10 cellular contexts compared by ENCODE assay signal in the genomic region with DNA sequence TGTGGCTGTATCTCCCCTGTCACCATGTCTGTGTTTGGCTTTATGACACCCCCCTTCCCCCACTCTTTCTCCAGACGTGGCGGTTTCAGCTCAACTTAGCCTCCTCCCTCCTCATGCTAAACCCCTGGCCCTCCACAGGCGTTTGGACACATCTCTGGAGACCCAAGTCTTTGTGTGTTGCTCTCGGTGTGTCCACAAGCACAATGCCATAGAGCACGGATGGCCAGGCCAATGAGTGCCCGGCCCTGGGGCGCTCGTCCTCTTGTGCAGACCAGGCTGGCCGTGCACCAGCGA. TPM values are rescaled to one million over a fixed set of nuclear protein-coding genes. Genes with fewer than 3 reads are reported as not detected.
DNase-seq lines count a peak whose midpoint lies in the region; TF ChIP-seq lines count a peak whose summit lies in the region.
"Had no signal": no experiment of that assay in that cellular context is flagged by ENCODE, and none has a peak within 500 bp of the region (broad histone marks: within the 10 kb centered on the region; RNA-seq: fewer than 3 reads in every experiment).

No MANE protein-coding gene starts in this region.

- DNase-seq in T-helper 1 cell (no peak), choroid plexus epithelial cell (ENCODE audit: low read depth) (no peak), mesenchymal stem cell (peak; percentile 41), SKM-1 (lab: John Stamatoyannopoulos, UW; ENCODE audit: unreplicated experiment) (no peak), NCI-H187 (lab: John Stamatoyannopoulos, UW) (no peak), OCI-LY7 (ENCODE audit: low spot score) (no peak)
- DNase-seq: ACHN, PC-3 had no signal

- no peaks in the 10 kb centered on the region for H3K36me3 ChIP-seq in mesenchymal stem cell (ENCODE audit: control insufficient read depth in 1 of 2, insufficient read depth in 2 of 2, low read depth in 1 of 2, low read length in 2 of 2)
- no peaks in the 10 kb centered on the region for H3K36me3 ChIP-seq in OCI-LY7 (ENCODE audit: insufficient read depth, low read length)

- H2AFZ ChIP-seq in mesenchymal stem cell (ENCODE audit: low read depth, low read length) = no peak overlapping the region
- no peak overlapping the region for H2AFZ ChIP-seq in OCI-LY7 (ENCODE audit: low read length)

- no peak overlapping the region for H2BK120ac ChIP-seq in mesenchymal stem cell (ENCODE audit: low read depth, low read length)

- 19% methylated on average over 10 of the region's 10 CpGs for WGBS in mesenchymal stem cell

- no peak overlapping the region for H3K4ac ChIP-seq in mesenchymal stem cell (ENCODE audit: low read depth in 1 of 2, low read length in 2 of 2)

- peaks cover 11% of the 10 kb centered on the region for H3K27me3 Mint-ChIP-seq in T-helper 1 cell treated with Interleukin-12 subunit alpha and Interleukin-12 subunit beta and Interleukin-4 antibody, amounts not matched to agents 30 μg/mL and 1 μg/mL, for 36 hours (ENCODE audit: low read depth)

- H3K79me2 ChIP-seq in OCI-LY7 (ENCODE audit: insufficient read depth, low read depth, low read length) = no peaks in the 10 kb centered on the region

- peak overlapping the region in 1 of 2 experiments; percentile 70 for H3K18ac ChIP-seq in mesenchymal stem cell (ENCODE audit: low read depth in 1 of 2, low read length in 2 of 2)

- peak overlapping the region; percentile 83 for H3K4me3 Mint-ChIP-seq in T-helper 1 cell treated with Interleukin-12 subunit alpha and Interleukin-12 subunit beta and Interleukin-4 antibody, amounts not matched to agents 30 μg/mL and 1 μg/mL, for 36 hours

- H3K4me1 ChIP-seq in mesenchymal stem cell (ENCODE audit: control insufficient read depth, insufficient read depth, low read depth, low read length) (peaks cover 40% of the 10 kb centered on the region), OCI-LY7 (ENCODE audit: insufficient read depth, low read length, poor library complexity, severe bottlenecking) (peaks cover 5% of the 10 kb centered on the region)

- H3K27ac ChIP-seq in mesenchymal stem cell (ENCODE audit: low read length, poor library complexity, severe bottlenecking) = no peak overlapping the region
- peak overlapping the region; percentile 99 for H3K27ac ChIP-seq in temporal lobe (ENCODE audit: low read depth, low read length)
- no peak overlapping the region for H3K27ac ChIP-seq in OCI-LY7 (ENCODE audit: low read depth, low read length, poor library complexity, severe bottlenecking)

- no peaks in the 10 kb centered on the region for H3K9me3 Mint-ChIP-seq in T-helper 1 cell treated with Interleukin-12 subunit alpha and Interleukin-12 subunit beta and Interleukin-4 antibody, amounts not matched to agents 30 μg/mL and 1 μg/mL, for 36 hours

- no peaks in the 10 kb centered on the region for H3K9me3 ChIP-seq in mesenchymal stem cell (ENCODE audit: control insufficient read depth, low read length)
- H3K9me3 ChIP-seq in OCI-LY7 (ENCODE audit: low read length) = no peaks in the 10 kb centered on the region

- peaks cover 19% of the 10 kb centered on the region for H3K4me1 Mint-ChIP-seq in T-helper 1 cell treated with Interleukin-12 subunit alpha and Interleukin-12 subunit beta and Interleukin-4 antibody, amounts not matched to agents 30 μg/mL and 1 μg/mL, for 36 hours (ENCODE audit: low read depth)

- intact Hi-C loops in OCI-LY7 (cut with micrococcal nuclease; ENCODE audit: unreplicated experiment) = no loop called here

- peak overlapping the region; percentile 45 for H3K4me3 ChIP-seq in choroid plexus epithelial cell (ENCODE audit: low read depth, low read length)
- peak overlapping the region in 1 of 2 experiments; percentile 47 for H3K4me3 ChIP-seq in mesenchymal stem cell (ENCODE audit: insufficient read depth in 1 of 2, low read depth in 1 of 2, low read length in 2 of 2)
- no peak overlapping the region for H3K4me3 ChIP-seq in OCI-LY7 (ENCODE audit: low read depth, low read length, poor library complexity, severe bottlenecking)

- no peak overlapping the region for H2AK5ac ChIP-seq in mesenchymal stem cell (ENCODE audit: low read length, severe bottlenecking)

- H3K9ac ChIP-seq in mesenchymal stem cell (ENCODE audit: low read length) = no peak overlapping the region

- no peak overlapping the region for H4K91ac ChIP-seq in mesenchymal stem cell (ENCODE audit: low read length)

- peaks cover 3 to 38% of the 10 kb centered on the region in 2 experiments for H3K27me3 ChIP-seq in mesenchymal stem cell (ENCODE audit: control insufficient read depth in 1 of 2, insufficient read depth in 1 of 2, low read length in 2 of 2)

- no peak overlapping the region for H2BK5ac ChIP-seq in mesenchymal stem cell (ENCODE audit: low read depth, low read length, poor library complexity, severe bottlenecking)

- H3K79me1 ChIP-seq in mesenchymal stem cell (replicated peaks; ENCODE audit: low read length, poor library complexity, severe bottlenecking) = no peaks in the 10 kb centered on the region

- peak overlapping the region; percentile 66 for H4K8ac ChIP-seq in mesenchymal stem cell (ENCODE audit: low read length)

- no peak overlapping the region for H2BK15ac ChIP-seq in mesenchymal stem cell (ENCODE audit: low read depth, poor library complexity, severe bottlenecking)

- no peaks in the 10 kb centered on the region for H3K9me2 ChIP-seq in OCI-LY7 (ENCODE audit: insufficient read depth, low read length)

- no peaks in the 10 kb centered on the region for H4K20me1 ChIP-seq in OCI-LY7 (ENCODE audit: insufficient read depth, low read length)

- POLR2A ChIA-PET in OCI-LY7 (lab: Charles Lee) = no interaction called here

- peaks cover 7% of the 10 kb centered on the region for H3K36me3 Mint-ChIP-seq in T-helper 1 cell treated with Interleukin-12 subunit alpha and Interleukin-12 subunit beta and Interleukin-4 antibody, amounts not matched to agents 30 μg/mL and 1 μg/mL, for 36 hours (ENCODE audit: low read depth)

- CTCF ChIA-PET in OCI-LY7 (lab: Charles Lee; ENCODE audit: unreplicated experiment) = no interaction called here

- peak overlapping the region in 1 of 2 experiments; percentile 0 for H2BK12ac ChIP-seq in mesenchymal stem cell (ENCODE audit: low read length in 2 of 2)

- H3K4me2 ChIP-seq in mesenchymal stem cell (ENCODE audit: low read length, poor library complexity, severe bottlenecking) (peak overlapping the region; percentile 67), OCI-LY7 (ENCODE audit: low read length) (no peak overlapping the region)

- no peak overlapping the region for H3K14ac ChIP-seq in mesenchymal stem cell (ENCODE audit: low read length in 2 of 2)

- no TSS peak for BruUV-seq in OCI-LY7 (replicated peaks; lab: Mats Ljungman, UMichigan)

- peak overlapping the region; percentile 52 for H3K27ac Mint-ChIP-seq in T-helper 1 cell treated with Interleukin-12 subunit alpha and Interleukin-12 subunit beta and Interleukin-4 antibody, amounts not matched to agents 30 μg/mL and 1 μg/mL, for 36 hours

- no peak for TF ChIP-seq CTCF in choroid plexus epithelial cell (conservative IDR thresholded peaks at IDR 0.05; ENCODE audit: low read depth, low read length)
- no peak for TF ChIP-seq CTCF in OCI-LY7 (conservative IDR thresholded peaks at IDR 0.05; ENCODE audit: low read length)

- no peak overlapping the region for H3K23ac ChIP-seq in mesenchymal stem cell (ENCODE audit: low read length in 2 of 2)

RNA-seq across cellular contexts. Expression of a gene that starts 0.5 kb away (rescaled TPM):
- 61.0 TPM for polyA plus RNA-seq in mesenchymal stem cell (2013, experiment 1 of 2)
- 54.2 TPM for polyA plus RNA-seq in mesenchymal stem cell (2013, experiment 2 of 2)
- total RNA-seq in temporal lobe (1.2 TPM), OCI-LY7 (2022) (not detected in 2 replicates)
- total RNA-seq in OCI-LY7 (2014; rRNA removed; shearing (Covaris generic)) = not detected in 2 replicates
- total RNA-seq: PC-3 had no signal

RNA-seq across cellular contexts. Expression of a gene that starts 8.7 kb away (rescaled TPM):
- 6.9 TPM for polyA plus RNA-seq in mesenchymal stem cell (2013, experiment 1 of 2)
- polyA plus RNA-seq in mesenchymal stem cell (2013, experiment 2 of 2) = 7.6 TPM
- 60.0 TPM for total RNA-seq in temporal lobe
- total RNA-seq in OCI-LY7 (2014; rRNA removed; shearing (Covaris generic)) = 36.7 and 59.5 TPM in 2 replicates
- 77.2 and 82.2 TPM in 2 replicates for total RNA-seq in OCI-LY7 (2022)

RNA-seq across cellular contexts. Expression of a gene that starts 31.7 kb away (rescaled TPM):
- 1.4 TPM for polyA plus RNA-seq in mesenchymal stem cell (2013, experiment 1 of 2)
- 1.3 TPM for polyA plus RNA-seq in mesenchymal stem cell (2013, experiment 2 of 2)
- 35.4 TPM for total RNA-seq in temporal lobe
- total RNA-seq in OCI-LY7 (2014; rRNA removed; shearing (Covaris generic)) = 6.5 and 7.6 TPM in 2 replicates
- 11.3 and 11.4 TPM in 2 replicates for total RNA-seq in OCI-LY7 (2022)

RNA-seq across cellular contexts. Expression of a gene that starts 48.3 kb away (rescaled TPM):
- polyA plus RNA-seq in mesenchymal stem cell (2013, experiment 1 of 2) = 1.8 TPM
- 2.1 TPM for polyA plus RNA-seq in mesenchymal stem cell (2013, experiment 2 of 2)
- total RNA-seq in temporal lobe (1.2 TPM), OCI-LY7 (2022) (not detected in 2 replicates)
- not detected in 2 replicates for total RNA-seq in OCI-LY7 (2014; rRNA removed; shearing (Covaris generic))
